Comparison of ENCODE assay signal across 8 cellular contexts in the genomic region with DNA sequence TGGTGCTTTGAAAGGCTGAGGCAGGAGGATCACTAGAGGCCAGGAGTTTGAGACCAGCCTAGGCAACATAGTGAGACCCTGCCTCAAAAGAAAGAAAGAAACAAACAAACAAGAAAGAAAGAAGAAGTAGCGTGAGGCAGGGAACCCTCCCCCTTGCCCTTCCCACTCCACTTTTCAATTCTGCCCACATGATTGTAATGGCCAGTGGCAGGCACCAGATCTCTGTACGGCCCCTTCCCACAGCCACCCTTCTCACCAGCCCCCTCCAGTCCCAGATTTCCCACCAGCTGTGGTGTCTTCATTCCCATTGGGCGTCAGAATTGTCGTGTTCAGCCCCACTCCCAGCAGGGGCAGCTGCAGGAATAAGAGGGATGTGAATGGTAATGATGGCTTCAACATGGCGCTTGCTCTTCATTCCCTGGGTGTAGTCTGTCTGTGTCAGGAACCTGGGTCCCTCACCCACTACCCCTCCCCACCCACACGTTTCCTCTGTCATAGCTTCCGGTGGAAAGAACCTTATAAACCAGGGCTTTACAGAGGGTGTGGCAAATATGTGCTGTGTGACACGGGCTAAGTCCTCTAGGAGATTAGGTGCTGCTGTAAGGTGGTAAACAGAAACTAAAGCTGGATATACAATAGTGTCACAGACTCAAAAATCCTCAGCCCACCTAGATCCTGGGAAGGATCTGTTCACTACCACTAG. TPM values are rescaled to one million over a fixed set of nuclear protein-coding genes. Genes with fewer than 3 reads are reported as not detected.
DNase-seq lines count a peak whose midpoint lies in the region; ATAC-seq and TF ChIP-seq lines count a peak whose summit lies in the region.

Gene IL2RG (minus strand): TSS at position 437 of the 703 bp plus-strand sequence. CDS start 38 bp downstream, at position 399.

- H3K27me3 ChIP-seq in right lobe of liver: no peaks in the 10 kb centered on the region
- H3K27me3 ChIP-seq in subcutaneous abdominal adipose tissue (ENCODE audit: control insufficient read depth in 5 of 5, insufficient read depth in 4 of 5, low read length in 5 of 5): peaks cover 0 to 17% (median 12%) of the 10 kb centered on the region in 5 donors
- H3K27me3 ChIP-seq in MG63: no peaks in the 10 kb centered on the region

- peak; percentile 13 for DNase-seq in NOMO-1 treated with DMSO at 0.1 percent for 48 hours (lab: John Stamatoyannopoulos, UW; ENCODE audit: unreplicated experiment)
- no peak for DNase-seq in NOMO-1 (lab: John Stamatoyannopoulos, UW; ENCODE audit: unreplicated experiment in 2 of 2)
- peak; percentile 62 to 73 for DNase-seq in activated CD4-positive, alpha-beta T cell treated with anti-CD3 and anti-CD28 coated beads, Interleukin-2, amount 50 U/mL, for 4 hours
- peak in 1 of 3 donors; percentile 34 for DNase-seq in right lobe of liver
- no peak for DNase-seq in NCI-H2107 (lab: John Stamatoyannopoulos, UW)
- no peak for DNase-seq in MG63

- H3K4me3 ChIP-seq in right lobe of liver (peak within 1 kb of the TSS in 1 of 3 donors; percentile 1), subcutaneous abdominal adipose tissue (ENCODE audit: low read depth in 1 of 5, low read length in 5 of 5) (peak within 1 kb of the TSS in 4 of 5 donors; percentile 0 to 23 (median 16)), MG63 (no peak within 1 kb of the TSS)

- peak; percentile 83 for ATAC-seq in HG03521 (IDR thresholded peaks at IDR 0.05; ENCODE audit: unreplicated experiment)
- peak; percentile 51 to 71 (median 60) for ATAC-seq in right lobe of liver

- 38% methylated on average over 7 of the region's 8 CpGs for WGBS in right lobe of liver (ENCODE audit: insufficient coverage, low coverage, low lambda C conversion rate, missing lambda C conversion rate)

- no peak for TF ChIP-seq CTCF in right lobe of liver (IDR thresholded peaks at IDR 0.05)

- no peak within 1 kb of the TSS for H3K9ac ChIP-seq in subcutaneous abdominal adipose tissue (ENCODE audit: low read length in 5 of 5)

- H3K9me3 ChIP-seq in right lobe of liver (no peaks in the 10 kb centered on the region), subcutaneous abdominal adipose tissue (ENCODE audit: control insufficient read depth in 5 of 5, low read length in 5 of 5) (no peaks in the 10 kb centered on the region), MG63 (no peaks in the 10 kb centered on the region)

- no peaks in the 10 kb centered on the region for H3K36me3 ChIP-seq in right lobe of liver
- H3K36me3 ChIP-seq in subcutaneous abdominal adipose tissue (ENCODE audit: control insufficient read depth in 5 of 5, insufficient read depth in 5 of 5, low read length in 5 of 5): no peaks in the 10 kb centered on the region
- H3K36me3 ChIP-seq in MG63: no peaks in the 10 kb centered on the region

- peak within 1 kb of the TSS in 2 of 3 donors; percentile 3 to 40 for H3K27ac ChIP-seq in right lobe of liver
- no peak within 1 kb of the TSS for H3K27ac ChIP-seq in subcutaneous abdominal adipose tissue (ENCODE audit: low read depth, low read length)

- intact Hi-C loops in right lobe of liver (cut with DNase I): no loop called here

- no peaks in the 10 kb centered on the region for H3K4me1 ChIP-seq in right lobe of liver
- peaks cover 0 to 13% (median 4%) of the 10 kb centered on the region in 5 donors for H3K4me1 ChIP-seq in subcutaneous abdominal adipose tissue (ENCODE audit: control insufficient read depth in 5 of 5, insufficient read depth in 5 of 5, low read length in 5 of 5)

- peak; percentile 47 for TF ChIP-seq POLR2A in right lobe of liver (IDR thresholded peaks at IDR 0.05)

RNA-seq across cellular contexts. Expression of gene IL2RG, which starts in this region (rescaled TPM):
- total RNA-seq in right lobe of liver: 1 to 10 TPM in 5 of 6 experiments, under 1 TPM in 1; 0.64 to 4.0 (median 1.7) TPM
- not detected in 2 replicates for total RNA-seq in MG63 (2014; rRNA removed; shearing (Covaris generic); ENCODE audit: low replicate concordance)

Comparison
In these comparisons a context has a peak if more than half of its experiments do, and no peak if none do; other contexts are left out.
1. DNase-seq: peak in NOMO-1 treated with DMSO at 0.1 percent for 48 hours (single experiment) and activated CD4-positive, alpha-beta T cell treated with anti-CD3 and anti-CD28 coated beads, Interleukin-2, amount 50 U/mL, for 4 hours (2 of 2); none in NOMO-1 (0 of 2), NCI-H2107 (single experiment) and MG63 (single experiment).